8 cellular contexts compared by ENCODE assay signal in genomic region chr3:106457278-106458210, GRCh38.
DNase-seq lines count a peak whose midpoint lies in the region; ATAC-seq and TF ChIP-seq lines count a peak whose summit lies in the region.

No MANE protein-coding gene starts in this region.

- no peaks in the 10 kb centered on the region for H3K36me3 ChIP-seq in Peyer's patch

- H3K9me3 ChIP-seq in AG04450 (ENCODE audit: control insufficient read depth, insufficient read depth, low read length), result no peaks in the 10 kb centered on the region; the same call in 1 of the 2 replicates
- H3K9me3 ChIP-seq in Peyer's patch, result no peaks in the 10 kb centered on the region

- peak; percentile 60 for DNase-seq in AG04450 (ENCODE audit: low read depth, low spot score)
- DNase-seq in NCI-H1092 (lab: John Stamatoyannopoulos, UW), result peak; percentile 43
- peak; percentile 13 for DNase-seq in activated T-helper 1 cell treated with anti-CD3 and anti-CD28 coated beads, Interleukin-12 subunit alpha, Interleukin-12 subunit beta, Interleukin-2, Interleukin-4 antibody, amounts not matched to agents 30 ng/mL and 10 ng/mL and 1 ng/mL, durations not matched to agents 14 hours and 24 hours and 36 hours (ENCODE audit: low spot score)
- peak; percentile 28 for DNase-seq in iPS-NIHi11 (ENCODE audit: low spot score)
- DNase-seq in Peyer's patch, result no peak
- no peak for DNase-seq in activated effector memory CD4-positive, alpha-beta T cell treated with anti-CD3 and anti-CD28 coated beads, Interleukin-2, amount 50 U/mL, for 16 hours

- H3K27me3 ChIP-seq in AG04450 (ENCODE audit: control insufficient read depth, insufficient read depth, low read length) (no peaks in the 10 kb centered on the region), Peyer's patch (no peaks in the 10 kb centered on the region)

- H3K36me3 Mint-ChIP-seq in activated T-helper 1 cell treated with anti-CD3 and anti-CD28 coated beads, Interleukin-12 subunit alpha, Interleukin-12 subunit beta, Interleukin-2, Interleukin-4 antibody, amounts not matched to agents 30 ng/mL and 10 ng/mL and 1 ng/mL, durations not matched to agents 14 hours and 24 hours and 36 hours (ENCODE audit: low read depth), result peaks cover 2% of the 10 kb centered on the region

- H3K4me3 ChIP-seq in AG04450 (ENCODE audit: low read depth, low read length), result no peak overlapping the region
- no peak overlapping the region for H3K4me3 ChIP-seq in Peyer's patch

- CTCF ChIA-PET in AG04450 (lab: Charles Lee), result no interaction called here

- no peak for TF ChIP-seq POLR2A in Peyer's patch (IDR thresholded peaks at IDR 0.05)

- H3K4me1 Mint-ChIP-seq in activated T-helper 1 cell treated with anti-CD3 and anti-CD28 coated beads, Interleukin-12 subunit alpha, Interleukin-12 subunit beta, Interleukin-2, Interleukin-4 antibody, amounts not matched to agents 30 ng/mL and 10 ng/mL and 1 ng/mL, durations not matched to agents 14 hours and 24 hours and 36 hours (ENCODE audit: low read depth), result peaks cover 23% of the 10 kb centered on the region

- H3K27me3 Mint-ChIP-seq in activated T-helper 1 cell treated with anti-CD3 and anti-CD28 coated beads, Interleukin-12 subunit alpha, Interleukin-12 subunit beta, Interleukin-2, Interleukin-4 antibody, amounts not matched to agents 30 ng/mL and 10 ng/mL and 1 ng/mL, durations not matched to agents 14 hours and 24 hours and 36 hours (ENCODE audit: insufficient read depth), result no peaks in the 10 kb centered on the region

- no peak overlapping the region for H3K4me3 Mint-ChIP-seq in activated T-helper 1 cell treated with anti-CD3 and anti-CD28 coated beads, Interleukin-12 subunit alpha, Interleukin-12 subunit beta, Interleukin-2, Interleukin-4 antibody, amounts not matched to agents 30 ng/mL and 10 ng/mL and 1 ng/mL, durations not matched to agents 14 hours and 24 hours and 36 hours

- H3K4me1 ChIP-seq in Peyer's patch, result no peaks in the 10 kb centered on the region

- H3K9me3 Mint-ChIP-seq in activated T-helper 1 cell treated with anti-CD3 and anti-CD28 coated beads, Interleukin-12 subunit alpha, Interleukin-12 subunit beta, Interleukin-2, Interleukin-4 antibody, amounts not matched to agents 30 ng/mL and 10 ng/mL and 1 ng/mL, durations not matched to agents 14 hours and 24 hours and 36 hours, result peaks cover 18% of the 10 kb centered on the region

- peak; percentile 97 for ATAC-seq in GM18508 (IDR thresholded peaks at IDR 0.05; ENCODE audit: insufficient read depth, unreplicated experiment)
- ATAC-seq in HG02798 (IDR thresholded peaks at IDR 0.05; ENCODE audit: poor library complexity, unreplicated experiment), result peak; percentile 98

- intact Hi-C loops in activated T-helper 1 cell treated with anti-CD3 and anti-CD28 coated beads, Interleukin-12 subunit alpha, Interleukin-12 subunit beta, Interleukin-2, Interleukin-4 antibody, amounts not matched to agents 30 ng/mL and 10 ng/mL and 1 ng/mL, durations not matched to agents 14 hours and 24 hours and 36 hours (cut with micrococcal nuclease), result loop anchor here (2.0 to 5.0 kb wide), 2 partner anchors 17 to 35 kb away; no protein-coding TSS in a partner anchor

- POLR2A ChIA-PET in AG04450 (lab: Yijun Ruan, JAX), result interaction anchor here (0.6 kb wide), 2 partner anchors 15 to 89 kb away, joined by 3 read pairs; no protein-coding TSS in a partner anchor

- H3K27ac ChIP-seq in AG04450 (ENCODE audit: low read depth, low read length), result no peak overlapping the region
- H3K27ac ChIP-seq in Peyer's patch, result no peak overlapping the region

- H3K27ac Mint-ChIP-seq in activated T-helper 1 cell treated with anti-CD3 and anti-CD28 coated beads, Interleukin-12 subunit alpha, Interleukin-12 subunit beta, Interleukin-2, Interleukin-4 antibody, amounts not matched to agents 30 ng/mL and 10 ng/mL and 1 ng/mL, durations not matched to agents 14 hours and 24 hours and 36 hours, result peak overlapping the region; percentile 49

- TF ChIP-seq CTCF in AG04450 (IDR thresholded peaks at IDR 0.05; ENCODE audit: low read depth, low read length) (no peak), Peyer's patch (IDR thresholded peaks at IDR 0.05) (no peak)

Comparison
In these comparisons a context has a peak if more than half of its experiments do, and no peak if none do; other contexts are left out.
1. DNase-seq: peak in AG04450 (single experiment), NCI-H1092 (single experiment), activated T-helper 1 cell treated with anti-CD3 and anti-CD28 coated beads, Interleukin-12 subunit alpha, Interleukin-12 subunit beta, Interleukin-2, Interleukin-4 antibody, amounts not matched to agents 30 ng/mL and 10 ng/mL and 1 ng/mL, durations not matched to agents 14 hours and 24 hours and 36 hours (single experiment) and iPS-NIHi11 (single experiment); none in Peyer's patch (0 of 3) and activated effector memory CD4-positive, alpha-beta T cell treated with anti-CD3 and anti-CD28 coated beads, Interleukin-2, amount 50 U/mL, for 16 hours (single experiment).